In the genomic region with DNA sequence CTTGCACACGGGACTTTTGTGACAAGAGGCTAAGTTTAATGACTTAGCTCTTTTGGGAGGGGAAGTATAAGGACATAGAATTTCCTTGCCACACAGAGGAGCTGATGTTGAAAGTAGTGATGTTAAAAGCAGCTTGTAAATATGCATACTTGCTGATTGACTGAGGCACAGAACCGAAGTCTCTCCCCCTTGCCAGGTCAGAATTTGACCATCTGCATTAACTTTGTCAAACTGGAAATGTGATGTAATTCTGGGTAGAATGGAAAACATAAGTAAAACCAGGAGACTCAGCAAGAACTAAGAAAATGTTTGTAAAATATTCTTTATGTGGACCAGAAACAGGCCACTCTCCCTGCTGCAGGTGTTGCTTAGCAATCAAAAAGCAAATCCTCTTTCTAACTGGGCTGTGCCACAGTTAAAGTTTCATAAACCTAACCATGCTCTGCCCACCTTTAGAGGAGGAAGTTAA, we compare ENCODE assay signal across 11 cellular contexts.
A peak's percentile ranks its signal among the peaks of the same experiment; 100 is the strongest.
DNase-seq lines count a peak whose midpoint lies in the region; ATAC-seq lines count a peak whose summit lies in the region.
"Had no signal": no experiment of that assay in that cellular context is flagged by ENCODE, and none has a peak within 500 bp of the region (broad histone marks: within the 10 kb centered on the region; RNA-seq: fewer than 3 reads in every experiment).

No MANE protein-coding gene starts in this region.

- H3K27ac ChIP-seq in iPS-18a (ENCODE audit: low read length) (no peak overlapping the region), substantia nigra (ENCODE audit: low read depth, low read length, poor library complexity, severe bottlenecking) (no peak overlapping the region)
- H3K27ac ChIP-seq: lower lobe of right lung, right lobe of liver had no signal

- no peaks in the 10 kb centered on the region for H3K36me3 ChIP-seq in iPS-18a (ENCODE audit: control insufficient read depth, low read depth, low read length)
- H3K36me3 ChIP-seq: lower lobe of right lung, right lobe of liver had no signal

- H3K9me3 ChIP-seq in iPS-18a (ENCODE audit: control insufficient read depth, low read depth, low read length) = no peaks in the 10 kb centered on the region
- H3K9me3 ChIP-seq: lower lobe of right lung, right lobe of liver had no signal

- no peaks in the 10 kb centered on the region for H3K27me3 ChIP-seq in iPS-18a (ENCODE audit: control insufficient read depth, insufficient read depth, low read length)
- H3K27me3 ChIP-seq: right lobe of liver had no signal

- H3K9ac ChIP-seq in iPS-18a (ENCODE audit: low read length) = peak overlapping the region; percentile 2

- no peak overlapping the region for H3K4me3 ChIP-seq in iPS-18a (ENCODE audit: low read length)
- H3K4me3 ChIP-seq: lower lobe of right lung, right lobe of liver had no signal

- peak; percentile 35 for ATAC-seq in GM18519 (IDR thresholded peaks at IDR 0.05; ENCODE audit: low FRiP score, unreplicated experiment)
- peak; percentile 61 for ATAC-seq in GM21515 (IDR thresholded peaks at IDR 0.05; ENCODE audit: unreplicated experiment)
- ATAC-seq in HG03460 (IDR thresholded peaks at IDR 0.05; ENCODE audit: unreplicated experiment) = peak; percentile 76

- DNase-seq in activated CD8-positive, alpha-beta memory T cell treated with anti-CD3 and anti-CD28 coated beads, Interleukin-2, amount 50 U/mL, for 48 hours = no peak
- no peak for DNase-seq in A172 (ENCODE audit: low spot score)
- no peak for DNase-seq in NCI-H1694 treated with DMSO at 0.1 percent for 48 hours (lab: John Stamatoyannopoulos, UW)
- DNase-seq in substantia nigra (lab: John Stamatoyannopoulos, UW) = no peak
- DNase-seq: lower lobe of right lung, NCI-H146, right lobe of liver had no signal

- H3K4me1 ChIP-seq in iPS-18a (ENCODE audit: control insufficient read depth, low read depth, low read length) = peaks cover 12% of the 10 kb centered on the region
- H3K4me1 ChIP-seq: right lobe of liver had no signal
